Comparison of ENCODE assay signal across 15 cellular contexts in the genomic region with DNA sequence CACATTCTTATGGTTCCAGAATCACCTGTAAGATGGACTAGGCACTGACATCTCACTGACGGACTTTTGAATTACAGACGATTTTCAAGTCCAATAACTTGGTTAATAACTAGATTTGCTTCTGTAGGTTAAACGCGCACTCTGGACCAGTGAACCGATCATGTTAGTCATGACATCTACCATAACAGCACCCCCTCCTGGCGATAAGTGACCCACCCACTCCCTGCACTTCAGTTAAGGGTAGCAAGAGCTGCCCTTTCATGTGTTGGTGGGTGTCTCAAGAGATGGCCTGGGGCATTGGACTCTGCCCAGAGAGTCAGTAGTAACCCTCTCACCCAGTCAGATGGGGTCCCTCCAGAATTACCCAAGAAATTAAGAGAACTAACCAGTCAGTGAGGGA. TPM values are rescaled to one million over a fixed set of nuclear protein-coding genes. Genes with fewer than 3 reads are reported as not detected.
DNase-seq lines count a peak whose midpoint lies in the region; ATAC-seq and TF ChIP-seq lines count a peak whose summit lies in the region.
"Had no signal": no experiment of that assay in that cellular context is flagged by ENCODE, and none has a peak within 500 bp of the region (broad histone marks: within the 10 kb centered on the region; RNA-seq: fewer than 3 reads in every experiment).

No MANE protein-coding gene starts in this region.

- H3K36me3 Mint-ChIP-seq in HFFc6 (ENCODE audit: low read depth) (no peaks in the 10 kb centered on the region), natural killer cell (no peaks in the 10 kb centered on the region)
- H3K36me3 Mint-ChIP-seq: activated naive CD4-positive, alpha-beta T cell treated with anti-CD3 and anti-CD28 coated beads, Interleukin-2, amount 50 U/mL, for 24 hours had no signal

- TF ChIP-seq POLR2A in NB4 (IDR thresholded peaks at IDR 0.05; ENCODE audit: extremely low read depth, insufficient read length) (no peak), erythroblast (IDR thresholded peaks at IDR 0.05; ENCODE audit: low read length) (no peak)

- intact Hi-C loops in natural killer cell (cut with micrococcal nuclease): no loop called here

- H3K27ac Mint-ChIP-seq in HFFc6 (no peak overlapping the region), natural killer cell (no peak overlapping the region)
- H3K27ac Mint-ChIP-seq: activated naive CD4-positive, alpha-beta T cell treated with anti-CD3 and anti-CD28 coated beads, Interleukin-2, amount 50 U/mL, for 24 hours had no signal

- H3K4me1 Mint-ChIP-seq in HFFc6 (ENCODE audit: low read depth): no peaks in the 10 kb centered on the region
- H3K4me1 Mint-ChIP-seq in natural killer cell: no peaks in the 10 kb centered on the region
- H3K4me1 Mint-ChIP-seq: activated naive CD4-positive, alpha-beta T cell treated with anti-CD3 and anti-CD28 coated beads, Interleukin-2, amount 50 U/mL, for 24 hours had no signal

- peaks cover 3% of the 10 kb centered on the region for H3K27me3 Mint-ChIP-seq in HFFc6 (ENCODE audit: insufficient read depth)
- H3K27me3 Mint-ChIP-seq in natural killer cell (ENCODE audit: low read depth in 2 of 2): peaks cover 44 to 68% of the 10 kb centered on the region in 2 donors

- DNase-seq in DMS53 (lab: John Stamatoyannopoulos, UW) (peak; percentile 54), DMS53 treated with DMSO at 0.1 percent for 48 hours (lab: John Stamatoyannopoulos, UW; ENCODE audit: unreplicated experiment) (no peak), GM13977 (ENCODE audit: low spot score) (no peak), NB4 (ENCODE audit: low read depth) (peak; percentile 38), erythroblast (lab: John Stamatoyannopoulos, UW) (peak; percentile 29 to 39), HFFc6 (no peak), natural killer cell (no peak), A172 (ENCODE audit: low spot score) (no peak)
- DNase-seq: esophagus squamous epithelium, Kasumi-1, mammary epithelial cell, RPMI8226, T1000 had no signal

- H3K4me3 Mint-ChIP-seq in HFFc6 (no peak overlapping the region), natural killer cell (no peak overlapping the region)
- H3K4me3 Mint-ChIP-seq: activated naive CD4-positive, alpha-beta T cell treated with anti-CD3 and anti-CD28 coated beads, Interleukin-2, amount 50 U/mL, for 24 hours had no signal

- TF ChIP-seq CTCF in GM13977 (IDR thresholded peaks at IDR 0.05; ENCODE audit: extremely low read depth, insufficient read depth, missing control alignments) (peak; percentile 23), NB4 (IDR thresholded peaks at IDR 0.05; ENCODE audit: low read depth, low read length) (peak; percentile 49), HFFc6 (IDR thresholded peaks at IDR 0.05) (no peak; the same call in 1 of the 2 replicates), natural killer cell (IDR thresholded peaks at IDR 0.05) (no peak)

- no peak overlapping the region for H3K4me3 ChIP-seq in NB4 (ENCODE audit: low read depth, low read length)
- H3K4me3 ChIP-seq: A549, esophagus squamous epithelium had no signal

- ATAC-seq in natural killer cell: no peak

- no peaks in the 10 kb centered on the region for H3K9me3 Mint-ChIP-seq in HFFc6
- no peaks in the 10 kb centered on the region for H3K9me3 Mint-ChIP-seq in natural killer cell
- H3K9me3 Mint-ChIP-seq: activated naive CD4-positive, alpha-beta T cell treated with anti-CD3 and anti-CD28 coated beads, Interleukin-2, amount 50 U/mL, for 24 hours had no signal

- in situ Hi-C loops in GM13977 (cut with MboI; ENCODE audit: low pct_unique_long_range_greater_than_20kb, low sequenced_read_pairs, unreplicated experiment): no loop called here

RNA-seq across cellular contexts. Expression of a gene that starts 12.9 kb away (rescaled TPM):
- not detected for total RNA-seq in HFFc6 (2021; fragmentation: NEBNext Ultra II Directional; extraction: Animal tissue kit (Norgen Biotek cat#: 25700))
- not detected for total RNA-seq in natural killer cell
- not detected in 2 replicates for total RNA-seq in A172 (2014; rRNA removed; shearing (Covaris generic))
- total RNA-seq: mammary epithelial cell had no signal

Comparison
In these comparisons a context has a peak if more than half of its experiments do, and no peak if none do; other contexts are left out.
1. DNase-seq: peak in DMS53 (single experiment), NB4 (single experiment) and erythroblast (2 of 2); none in DMS53 treated with DMSO at 0.1 percent for 48 hours (single experiment), GM13977 (single experiment), HFFc6 (single experiment), natural killer cell (single experiment) and A172 (single experiment).
2. CTCF ChIP-seq: peak in GM13977 (single experiment) and NB4 (single experiment); none in HFFc6 (single experiment) and natural killer cell (single experiment).